In genomic region chr19:16541526-16542044, GRCh38 we compare ENCODE assay signal across 6 cellular contexts. TPM values are rescaled to one million over a fixed set of nuclear protein-coding genes. Genes with fewer than 3 reads are reported as not detected.
DNase-seq lines count a peak whose midpoint lies in the region; ATAC-seq, FAIRE-seq and TF ChIP-seq lines count a peak whose summit lies in the region.

No MANE protein-coding gene starts in this region.

- DNase-seq in GM12865 (ENCODE audit: low read depth) (peak; percentile 40), M059J (ENCODE audit: low read depth) (peak; percentile 44), endothelial cell of umbilical vein (ENCODE audit: low read depth, low spot score) (peak; percentile 60), NCI-H1436 treated with DMSO at 0.1 percent for 48 hours (lab: John Stamatoyannopoulos, UW) (no peak), NCI-H128 (lab: John Stamatoyannopoulos, UW; ENCODE audit: unreplicated experiment) (no peak)
- no peak for DNase-seq in stimulated activated effector memory CD8-positive, alpha-beta T cell treated with anti-CD3 and anti-CD28 coated beads, Interleukin-12 subunit alpha, Interleukin-12 subunit beta, amount 100 ng/mL, for 72 hours (ENCODE audit: low spot score in 2 of 2)

- BruUV-seq in endothelial cell of umbilical vein (replicated peaks; lab: Mats Ljungman, UMichigan), result TSS peak; percentile 71

- POLR2A ChIA-PET in endothelial cell of umbilical vein (lab: Charles Lee), result no interaction called here

- H2AFZ ChIP-seq in endothelial cell of umbilical vein (ENCODE audit: low read depth, low read length), result peak overlapping the region; percentile 59

- peaks cover 9 to 14% of the 10 kb centered on the region in 2 experiments for H3K36me3 ChIP-seq in endothelial cell of umbilical vein (ENCODE audit: control insufficient read depth in 2 of 2, extremely low read depth in 1 of 2, insufficient read depth in 2 of 2, low read length in 2 of 2)

- peak overlapping the region; percentile 84 for H3K4me3 Mint-ChIP-seq in stimulated activated effector memory CD8-positive, alpha-beta T cell treated with anti-CD3 and anti-CD28 coated beads, Interleukin-12 subunit alpha, Interleukin-12 subunit beta, amount 100 ng/mL, for 72 hours

- no peaks in the 10 kb centered on the region for H3K9me3 Mint-ChIP-seq in stimulated activated effector memory CD8-positive, alpha-beta T cell treated with anti-CD3 and anti-CD28 coated beads, Interleukin-12 subunit alpha, Interleukin-12 subunit beta, amount 100 ng/mL, for 72 hours

- H3K4me2 ChIP-seq in endothelial cell of umbilical vein (ENCODE audit: insufficient read depth, low read length), result peak overlapping the region; percentile 80

- no peak for TF ChIP-seq POLR2A in endothelial cell of umbilical vein (IDR thresholded peaks at IDR 0.05; ENCODE audit: low read depth, low read length)

- no peak for ATAC-seq in stimulated activated effector memory CD8-positive, alpha-beta T cell treated with anti-CD3 and anti-CD28 coated beads, Interleukin-12 subunit alpha, Interleukin-12 subunit beta, amount 100 ng/mL, for 72 hours

- H3K27ac Mint-ChIP-seq in stimulated activated effector memory CD8-positive, alpha-beta T cell treated with anti-CD3 and anti-CD28 coated beads, Interleukin-12 subunit alpha, Interleukin-12 subunit beta, amount 100 ng/mL, for 72 hours, result peak overlapping the region; percentile 85

- H3K79me2 ChIP-seq in endothelial cell of umbilical vein (ENCODE audit: control insufficient read depth, insufficient read depth, low read length), result peaks cover 64% of the 10 kb centered on the region

- no peaks in the 10 kb centered on the region for H3K9me3 ChIP-seq in endothelial cell of umbilical vein (replicated peaks; ENCODE audit: control insufficient read depth, insufficient read depth, low read length)

- no peaks in the 10 kb centered on the region for H4K20me1 ChIP-seq in endothelial cell of umbilical vein (replicated peaks; ENCODE audit: control insufficient read depth, extremely low read depth, insufficient read depth, low read length)

- H3K27me3 ChIP-seq in endothelial cell of umbilical vein (ENCODE audit: control insufficient read depth in 2 of 2, insufficient read depth in 2 of 2, low read length in 2 of 2), result no peaks in the 10 kb centered on the region

- H3K9ac ChIP-seq in endothelial cell of umbilical vein (replicated peaks; ENCODE audit: extremely low read depth, insufficient read depth, low read length), result peak overlapping the region; percentile 94

- peak overlapping the region; percentile 70 for H3K27ac ChIP-seq in endothelial cell of umbilical vein (ENCODE audit: insufficient read depth, low read depth, low read length)

- dilution Hi-C loops in endothelial cell of umbilical vein (cut with MboI; ENCODE audit: extremely low pct_ligation_motif_present, low sequenced_read_pairs), result no loop called here

- no peaks in the 10 kb centered on the region for H3K9me1 ChIP-seq in endothelial cell of umbilical vein (replicated peaks; ENCODE audit: control insufficient read depth, extremely low read depth, insufficient read depth, low read length)

- peaks cover 12% of the 10 kb centered on the region for H3K4me1 ChIP-seq in endothelial cell of umbilical vein (ENCODE audit: control insufficient read depth, extremely low read depth, insufficient read depth, low read length)

- H3K36me3 Mint-ChIP-seq in stimulated activated effector memory CD8-positive, alpha-beta T cell treated with anti-CD3 and anti-CD28 coated beads, Interleukin-12 subunit alpha, Interleukin-12 subunit beta, amount 100 ng/mL, for 72 hours, result peaks cover 71% of the 10 kb centered on the region

- peak overlapping the region; percentile 81 for H3K4me3 ChIP-seq in GM12865 (ENCODE audit: low read depth, low read length)
- peak overlapping the region; percentile 66 to 85 (median 70) for H3K4me3 ChIP-seq in endothelial cell of umbilical vein (replicated peaks in 1 of 3; ENCODE audit: insufficient read depth in 1 of 3, low read depth in 1 of 3, low read length in 3 of 3)

- intact Hi-C loops in endothelial cell of umbilical vein (cut with micrococcal nuclease), result loop anchor here (1.0 to 5.0 kb wide), 4 partner anchors 25 to 104 kb away; partner anchors contain the start of genes MED26 and SLC35E1

- FAIRE-seq in endothelial cell of umbilical vein (lab: Jason Lieb, UNC), result peak; percentile 35

- TF ChIP-seq CTCF in GM12865 (IDR thresholded peaks at IDR 0.05; ENCODE audit: insufficient read depth, low read depth, low read length, missing control alignments) (no peak), endothelial cell of umbilical vein (IDR thresholded peaks at IDR 0.05; ENCODE audit: extremely low read depth in 1 of 2, insufficient read depth in 1 of 2, low read depth in 1 of 2, low read length in 2 of 2) (no peak)

- H3K4me1 Mint-ChIP-seq in stimulated activated effector memory CD8-positive, alpha-beta T cell treated with anti-CD3 and anti-CD28 coated beads, Interleukin-12 subunit alpha, Interleukin-12 subunit beta, amount 100 ng/mL, for 72 hours, result peaks cover 55% of the 10 kb centered on the region

- CTCF ChIA-PET in endothelial cell of umbilical vein (lab: Charles Lee), result no interaction called here

TF ChIP-seq in endothelial cell of umbilical vein, 7 proteins besides CTCF, POLR2A, EP300 and RAD21:
- no peak for TF ChIP-seq MYC (IDR thresholded peaks at IDR 0.05; ENCODE audit: low read depth, low read length)
- no peak for TF ChIP-seq EZH2 (IDR thresholded peaks at IDR 0.05; ENCODE audit: borderline replicate concordance, low read depth, low read length, severe bottlenecking)
- no peak for TF ChIP-seq FOS (IDR thresholded peaks at IDR 0.05; ENCODE audit: borderline replicate concordance, insufficient read depth, low read length)
- TF ChIP-seq POLR2AphosphoS5 (IDR thresholded peaks at IDR 0.05; ENCODE audit: insufficient read depth, low read depth, low read length), result no peak
- no peak for TF ChIP-seq GATA2 (IDR thresholded peaks at IDR 0.05; ENCODE audit: insufficient read depth, insufficient read length, low read depth, low read length)
- TF ChIP-seq JUN (IDR thresholded peaks at IDR 0.05; ENCODE audit: borderline replicate concordance, insufficient read depth, insufficient read length, low read depth), result no peak
- TF ChIP-seq, protein P1, sequence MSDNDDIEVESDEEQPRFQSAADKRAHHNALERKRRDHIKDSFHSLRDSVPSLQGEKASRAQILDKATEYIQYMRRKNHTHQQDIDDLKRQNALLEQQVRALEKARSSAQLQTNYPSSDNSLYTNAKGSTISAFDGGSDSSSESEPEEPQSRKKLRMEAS (IDR thresholded peaks at IDR 0.05; ENCODE audit: insufficient read depth, insufficient read length), result no peak

RNA-seq across cellular contexts. Expression of gene CHERP, which starts 0.7 kb away (rescaled TPM):
- 4.5 and 7.5 TPM in 2 replicates for total RNA-seq in M059J (2014; rRNA removed; shearing (Covaris generic))
- 53.9 and 54.5 TPM in 2 replicates for total RNA-seq in endothelial cell of umbilical vein
- 8.9 and 10.6 TPM in 2 replicates for polyA plus RNA-seq in endothelial cell of umbilical vein
- polyA plus RNA-seq in endothelial cell of umbilical vein (2011; cell fraction: cytosol; rRNA removed), result 9.2 and 10.2 TPM in 2 replicates
- polyA plus RNA-seq in endothelial cell of umbilical vein (2011; cell fraction: nucleus; rRNA removed), result 33.7 and 36.8 TPM in 2 replicates
- polyA plus RNA-seq in endothelial cell of umbilical vein (2012), result 21.0 and 24.1 TPM in 2 replicates
- 10.4 and 13.1 TPM in 2 replicates for polyA minus RNA-seq in endothelial cell of umbilical vein
- 21.3 TPM for polyA minus RNA-seq in endothelial cell of umbilical vein (2011; cell fraction: cytosol; rRNA and poly(A)+ RNA removed)
- 23.6 and 33.1 TPM in 2 replicates for polyA minus RNA-seq in endothelial cell of umbilical vein (2011; cell fraction: nucleus; rRNA and poly(A)+ RNA removed)

RNA-seq across cellular contexts. Expression of gene SLC35E1, which starts 30.6 kb away (rescaled TPM):
- 35.7 and 43.5 TPM in 2 replicates for total RNA-seq in M059J (2014; rRNA removed; shearing (Covaris generic))
- total RNA-seq in endothelial cell of umbilical vein, result 30.4 and 37.5 TPM in 2 replicates
- polyA plus RNA-seq in endothelial cell of umbilical vein, result 36.0 and 50.1 TPM in 2 replicates
- polyA plus RNA-seq in endothelial cell of umbilical vein (2011; cell fraction: cytosol; rRNA removed), result 25.5 and 26.0 TPM in 2 replicates
- 30.9 and 37.6 TPM in 2 replicates for polyA plus RNA-seq in endothelial cell of umbilical vein (2011; cell fraction: nucleus; rRNA removed)
- polyA plus RNA-seq in endothelial cell of umbilical vein (2012), result 30.9 and 32.8 TPM in 2 replicates
- 74.9 and 97.2 TPM in 2 replicates for polyA minus RNA-seq in endothelial cell of umbilical vein
- polyA minus RNA-seq in endothelial cell of umbilical vein (2011; cell fraction: cytosol; rRNA and poly(A)+ RNA removed), result 30.4 TPM
- 30.7 and 38.7 TPM in 2 replicates for polyA minus RNA-seq in endothelial cell of umbilical vein (2011; cell fraction: nucleus; rRNA and poly(A)+ RNA removed)

RNA-seq across cellular contexts. Expression of gene C19orf44, which starts 45.4 kb away (rescaled TPM):
- total RNA-seq in M059J (2014; rRNA removed; shearing (Covaris generic)), result 3.7 and 4.1 TPM in 2 replicates
- total RNA-seq in endothelial cell of umbilical vein, result 4.3 and 4.8 TPM in 2 replicates
- polyA plus RNA-seq in endothelial cell of umbilical vein, result 2.8 and 3.5 TPM in 2 replicates
- polyA plus RNA-seq in endothelial cell of umbilical vein (2011; cell fraction: cytosol; rRNA removed), result 3.2 and 3.5 TPM in 2 replicates
- polyA plus RNA-seq in endothelial cell of umbilical vein (2011; cell fraction: nucleus; rRNA removed), result 7.7 and 8.4 TPM in 2 replicates
- polyA plus RNA-seq in endothelial cell of umbilical vein (2012), result 2.6 and 4.2 TPM in 2 replicates
- 1.4 TPM in 2 replicates for polyA minus RNA-seq in endothelial cell of umbilical vein
- 5.8 TPM for polyA minus RNA-seq in endothelial cell of umbilical vein (2011; cell fraction: cytosol; rRNA and poly(A)+ RNA removed)
- 2.3 and 2.6 TPM in 2 replicates for polyA minus RNA-seq in endothelial cell of umbilical vein (2011; cell fraction: nucleus; rRNA and poly(A)+ RNA removed)

RNA-seq across cellular contexts. Expression of gene CALR3, which starts 45.6 kb away (rescaled TPM):
- not detected in 2 replicates for total RNA-seq in M059J (2014; rRNA removed; shearing (Covaris generic))
- total RNA-seq in endothelial cell of umbilical vein, result not detected in 2 replicates
- polyA plus RNA-seq in endothelial cell of umbilical vein, result not detected in 2 replicates
- not detected in 2 replicates for polyA plus RNA-seq in endothelial cell of umbilical vein (2011; cell fraction: cytosol; rRNA removed)
- not detected in 2 replicates for polyA plus RNA-seq in endothelial cell of umbilical vein (2011; cell fraction: nucleus; rRNA removed)
- polyA plus RNA-seq in endothelial cell of umbilical vein (2012), result not detected in 2 replicates
- not detected in 2 replicates for polyA minus RNA-seq in endothelial cell of umbilical vein
- not detected for polyA minus RNA-seq in endothelial cell of umbilical vein (2011; cell fraction: cytosol; rRNA and poly(A)+ RNA removed)
- polyA minus RNA-seq in endothelial cell of umbilical vein (2011; cell fraction: nucleus; rRNA and poly(A)+ RNA removed), result not detected in 2 replicates

Comparison
In these comparisons a context has a peak if more than half of its experiments do, and no peak if none do; other contexts are left out.
1. DNase-seq: peak in GM12865 (single experiment), M059J (single experiment) and endothelial cell of umbilical vein (single experiment); none in stimulated activated effector memory CD8-positive, alpha-beta T cell treated with anti-CD3 and anti-CD28 coated beads, Interleukin-12 subunit alpha, Interleukin-12 subunit beta, amount 100 ng/mL, for 72 hours (0 of 2), NCI-H1436 treated with DMSO at 0.1 percent for 48 hours (single experiment) and NCI-H128 (single experiment).